3 cellular contexts compared by ENCODE assay signal in genomic region chr10:128924918-128925317, GRCh38.
"Had no signal": no experiment of that assay in that cellular context is flagged by ENCODE, and none has a peak within 500 bp of the region (broad histone marks: within the 10 kb centered on the region; RNA-seq: fewer than 3 reads in every experiment).

No MANE protein-coding gene starts in this region.

- DNase-seq: GDM1, GF-D8 had no signal

- H3K4me3 ChIP-seq: GM12878 had no signal
